Comparison of ENCODE assay signal across 25 cellular contexts in genomic region chr6:22343864-22344263, GRCh38. TPM values are rescaled to one million over a fixed set of nuclear protein-coding genes. Genes with fewer than 3 reads are reported as not detected.
A peak's percentile ranks its signal among the peaks of the same experiment; 100 is the strongest.
DNase-seq lines count a peak whose midpoint lies in the region; ATAC-seq and TF ChIP-seq lines count a peak whose summit lies in the region.
"Had no signal": no experiment of that assay in that cellular context is flagged by ENCODE, and none has a peak within 500 bp of the region (broad histone marks: within the 10 kb centered on the region; RNA-seq: fewer than 3 reads in every experiment).

No MANE protein-coding gene starts in this region.

- no peak overlapping the region for H2BK5ac ChIP-seq in IMR-90 (ENCODE audit: low read depth, low read length, poor library complexity, severe bottlenecking)

- dilution Hi-C loops in IMR-90 (cut with HindIII; ENCODE audit: low sequenced_read_pairs, unreplicated experiment) = no loop called here

- H4K91ac ChIP-seq in IMR-90 (ENCODE audit: insufficient read depth, low read depth, low read length) = no peak overlapping the region

- no peak overlapping the region for H3K23ac ChIP-seq in IMR-90 (ENCODE audit: low read depth, low read length)

- no peak overlapping the region for H2BK20ac ChIP-seq in IMR-90 (ENCODE audit: low read depth, low read length)

- no peak overlapping the region for H3K56ac ChIP-seq in IMR-90 (ENCODE audit: extremely low read depth, insufficient read depth, low read length)

- no peak overlapping the region for H3K27ac ChIP-seq in C4-2B
- H3K27ac ChIP-seq in IMR-90 (ENCODE audit: insufficient read depth, low read length) = no peak overlapping the region
- no peak overlapping the region for H3K27ac ChIP-seq in SU-DHL-6 (ENCODE audit: low read depth, low read length)
- H3K27ac ChIP-seq in foreskin keratinocyte = no peak overlapping the region
- H3K27ac ChIP-seq: ascending aorta, coronary artery, lower lobe of right lung had no signal

- H3K9ac ChIP-seq in IMR-90 (ENCODE audit: low read depth, low read length) (no peak overlapping the region), SU-DHL-6 (ENCODE audit: low read length) (no peak overlapping the region)

- ATAC-seq in IMR-90 (ENCODE audit: low read depth) = no peak
- no peak for ATAC-seq in foreskin keratinocyte
- ATAC-seq in HG03095 (IDR thresholded peaks at IDR 0.05; ENCODE audit: unreplicated experiment) = no peak
- ATAC-seq: lower lobe of right lung; sciatic nerve; stimulated activated naive CD8-positive, alpha-beta T cell treated with anti-CD3 and anti-CD28 coated beads, Interleukin-15, amount 100 ng/mL, for 72 hours had no signal

- DNase-seq in IMR-90 (no peak), foreskin keratinocyte (no peak), activated gamma-delta T cell (lab: John Stamatoyannopoulos, UW) (no peak), SHP77 (lab: John Stamatoyannopoulos, UW) (no peak)
- no peak for DNase-seq in activated CD8-positive, alpha-beta memory T cell treated with anti-CD3 and anti-CD28 coated beads for 24 hours
- DNase-seq: activated CD4-positive, alpha-beta T cell treated with anti-CD3 and anti-CD28 coated beads, Interleukin-2, amount 50 U/mL, for 4 hours; activated naive CD4-positive, alpha-beta T cell treated with anti-CD3 and anti-CD28 coated beads, Interleukin-2, amount 10 ng/mL, durations not matched to agents 7 days and 5 days; CD4-positive, alpha-beta memory T cell; erythroblast; lower lobe of right lung; NCI-H1105; stimulated activated CD4-positive, alpha-beta T cell treated with anti-CD3 and anti-CD28 coated beads, Interleukin-1b, Interleukin-23, amount 100 ng/mL, for 48 hours; stimulated activated naive CD8-positive, alpha-beta T cell treated with anti-CD3 and anti-CD28 coated beads, Interleukin-15, amount 100 ng/mL, for 72 hours; trophoblast cell had no signal

- H3K27me3 ChIP-seq in IMR-90 (ENCODE audit: control insufficient read depth, insufficient read depth, low read length) (no peaks in the 10 kb centered on the region), SU-DHL-6 (ENCODE audit: low read length) (no peaks in the 10 kb centered on the region), foreskin keratinocyte (no peaks in the 10 kb centered on the region)
- H3K27me3 ChIP-seq: ascending aorta had no signal

- no peak overlapping the region for H3K18ac ChIP-seq in IMR-90 (ENCODE audit: low read depth, low read length)

- no peak overlapping the region for H3K4me3 ChIP-seq in IMR-90 (ENCODE audit: insufficient read depth, low read depth, low read length)
- no peak overlapping the region for H3K4me3 ChIP-seq in SU-DHL-6 (ENCODE audit: insufficient read depth, low read length, poor library complexity, severe bottlenecking)
- H3K4me3 ChIP-seq: ascending aorta, coronary artery, lower lobe of right lung had no signal

- no peak overlapping the region for H3K14ac ChIP-seq in IMR-90 (replicated peaks; ENCODE audit: low read depth, low read length)

- no peaks in the 10 kb centered on the region for H3F3A ChIP-seq in SU-DHL-6 (ENCODE audit: insufficient read depth)

- H3K9me3 ChIP-seq in IMR-90 (ENCODE audit: control insufficient read depth, insufficient read depth, low read length) (no peaks in the 10 kb centered on the region), SU-DHL-6 (ENCODE audit: insufficient read depth, low read length) (no peaks in the 10 kb centered on the region)
- H3K9me3 ChIP-seq: ascending aorta, lower lobe of right lung had no signal

- in situ Hi-C loops in IMR-90 (cut with MboI; ENCODE audit: low sequenced_read_pairs) = no loop called here

- intact Hi-C loops in IMR-90 (cut with micrococcal nuclease) = no loop called here

- CTCF ChIA-PET in IMR-90 (lab: Yijun Ruan, JAX) = no interaction called here

- H2AFZ ChIP-seq in IMR-90 (replicated peaks; ENCODE audit: low read length, poor library complexity) (no peak overlapping the region), SU-DHL-6 (ENCODE audit: low read depth, low read length, severe bottlenecking) (no peak overlapping the region)

- H2BK15ac ChIP-seq in IMR-90 (ENCODE audit: low read depth, low read length) = no peak overlapping the region

- H4K5ac ChIP-seq in IMR-90 (ENCODE audit: low read depth, low read length) = no peak overlapping the region

- TF ChIP-seq CTCF in C4-2B (conservative IDR thresholded peaks at IDR 0.05) = peak; percentile 32
- TF ChIP-seq CTCF in IMR-90 (conservative IDR thresholded peaks at IDR 0.05; ENCODE audit: low read depth, low read length) = 0 out of 2 replicates have a peak, but pooled peaks have one; percentile 12
- peak; percentile 12 for TF ChIP-seq CTCF in SU-DHL-6 (IDR thresholded peaks at IDR 0.05; ENCODE audit: insufficient read depth, low read length, poor library complexity, severe bottlenecking)
- TF ChIP-seq CTCF in foreskin keratinocyte (conservative IDR thresholded peaks at IDR 0.05) = peak; percentile 57

- no peaks in the 10 kb centered on the region for H3K9me1 ChIP-seq in IMR-90 (ENCODE audit: insufficient read depth, low read length)

- H2AK9ac ChIP-seq in IMR-90 (replicated peaks; ENCODE audit: low read depth, low read length, poor library complexity) = no peak overlapping the region

- H3K36me3 ChIP-seq in IMR-90 (ENCODE audit: control insufficient read depth, insufficient read depth, low read length) (no peaks in the 10 kb centered on the region), SU-DHL-6 (ENCODE audit: low read length) (no peaks in the 10 kb centered on the region)
- H3K36me3 ChIP-seq: ascending aorta, lower lobe of right lung had no signal

- no peaks in the 10 kb centered on the region for H3K79me1 ChIP-seq in IMR-90 (ENCODE audit: low read depth in 1 of 2, low read length in 2 of 2)

- no peak for TF ChIP-seq RAD21 in IMR-90 (IDR thresholded peaks at IDR 0.05; ENCODE audit: low read length)

- no peak overlapping the region for H2AK5ac ChIP-seq in IMR-90 (ENCODE audit: low read depth, low read length)

- H3K79me2 ChIP-seq in SU-DHL-6 (ENCODE audit: insufficient read depth, low read length) = no peaks in the 10 kb centered on the region

- no peaks in the 10 kb centered on the region for H3K9me2 ChIP-seq in SU-DHL-6 (replicated peaks; ENCODE audit: insufficient read depth, low read length)

- H4K20me1 ChIP-seq in IMR-90 (ENCODE audit: insufficient read depth, low read length) (no peaks in the 10 kb centered on the region), SU-DHL-6 (ENCODE audit: low read depth, low read length) (no peaks in the 10 kb centered on the region)

- H4K8ac ChIP-seq in IMR-90 (ENCODE audit: low read depth in 2 of 2, low read length in 2 of 2) = no peak overlapping the region; a peak in 1 of 4 replicates

- H3K4me2 ChIP-seq in IMR-90 (ENCODE audit: low read depth, low read length) (no peak overlapping the region), SU-DHL-6 (ENCODE audit: low read depth, low read length, poor library complexity, severe bottlenecking) (no peak overlapping the region)

- POLR2A ChIA-PET in IMR-90 (lab: Charles Lee; ENCODE audit: unreplicated experiment) = no interaction called here

- TF ChIP-seq POLR2A in IMR-90 (IDR thresholded peaks at IDR 0.05; ENCODE audit: low read depth, low read length) = no peak

- H3K4me1 ChIP-seq in IMR-90 (ENCODE audit: control insufficient read depth, insufficient read depth, low read length) (no peaks in the 10 kb centered on the region), foreskin keratinocyte (no peaks in the 10 kb centered on the region)
- H3K4me1 ChIP-seq: ascending aorta, lower lobe of right lung had no signal

- H3K4ac ChIP-seq in IMR-90 (ENCODE audit: low read depth, low read length) = no peak overlapping the region

- WGBS in IMR-90 (ENCODE audit: extremely low coverage in 2 of 2, insufficient read length in 1 of 2), 2 experiments = no CpG with 5 or more reads among the region's 2 CpGs

- H2BK120ac ChIP-seq in IMR-90 (ENCODE audit: low read depth, low read length) = no peak overlapping the region

- BruUV-seq in IMR-90 (replicated peaks; lab: Mats Ljungman, UMichigan) = no TSS peak

TF ChIP-seq in IMR-90, 13 proteins besides CTCF, POLR2A, EP300 and RAD21 (continues in another document):
- no peak for TF ChIP-seq MXI1 (IDR thresholded peaks at IDR 0.05; ENCODE audit: borderline replicate concordance, low read depth, low read length)
- no peak for TF ChIP-seq MAFK (IDR thresholded peaks at IDR 0.05; ENCODE audit: low read depth, low read length)
- no peak for TF ChIP-seq RFX5 (IDR thresholded peaks at IDR 0.05; ENCODE audit: low read depth, low read length)
- TF ChIP-seq ELK1 (IDR thresholded peaks at IDR 0.05; ENCODE audit: borderline replicate concordance, low read depth, low read length) = no peak
- no peak for TF ChIP-seq NFE2L2 (IDR thresholded peaks at IDR 0.05; ENCODE audit: low read depth, low read length)
- TF ChIP-seq SMC3 (IDR thresholded peaks at IDR 0.05; ENCODE audit: low read depth, low read length) = no peak
- no peak for TF ChIP-seq MAZ (IDR thresholded peaks at IDR 0.05; ENCODE audit: borderline replicate concordance, low read depth, low read length)
- no peak for TF ChIP-seq CHD1 (IDR thresholded peaks at IDR 0.05; ENCODE audit: low read depth, low read length)
- TF ChIP-seq CEBPB (IDR thresholded peaks at IDR 0.05; ENCODE audit: low read depth, low read length) = no peak
- no peak for TF ChIP-seq BHLHE40 (IDR thresholded peaks at IDR 0.05; ENCODE audit: low read depth, low read length)
- no peak for TF ChIP-seq RCOR1 (IDR thresholded peaks at IDR 0.05; ENCODE audit: insufficient replicate concordance, low read length)
- no peak for TF ChIP-seq USF2 (IDR thresholded peaks at IDR 0.05; ENCODE audit: low read depth, low read length)

RNA-seq across cellular contexts. Expression of gene PRL, which starts 47.0 kb away (rescaled TPM):
- total RNA-seq in IMR-90 (2012; rRNA removed) = not detected in 2 replicates
- polyA plus RNA-seq in IMR-90 (2012; rRNA removed) = not detected in 2 replicates
- not detected in 2 replicates for polyA plus RNA-seq in IMR-90 (2012; cell fraction: cytosol; rRNA removed)
- not detected in 2 replicates for polyA plus RNA-seq in IMR-90 (2012; cell fraction: nucleus; rRNA removed; ENCODE audit: low replicate concordance)
- not detected in 2 replicates for total RNA-seq in foreskin keratinocyte
- polyA plus RNA-seq in foreskin keratinocyte = not detected in 2 replicates
- total RNA-seq: ascending aorta; CD4-positive, alpha-beta memory T cell; Daoy; lower lobe of right lung; myocyte; osteoblast; T-helper 1 cell treated with Interleukin-12 subunit alpha and Interleukin-12 subunit beta and Interleukin-4 antibody, amounts not matched to agents 30 ng/mL and 1 ng/mL, for 36 hours had no signal
- polyA plus RNA-seq: AG04450; CD4-positive, alpha-beta memory T cell had no signal
